In the genomic region with DNA sequence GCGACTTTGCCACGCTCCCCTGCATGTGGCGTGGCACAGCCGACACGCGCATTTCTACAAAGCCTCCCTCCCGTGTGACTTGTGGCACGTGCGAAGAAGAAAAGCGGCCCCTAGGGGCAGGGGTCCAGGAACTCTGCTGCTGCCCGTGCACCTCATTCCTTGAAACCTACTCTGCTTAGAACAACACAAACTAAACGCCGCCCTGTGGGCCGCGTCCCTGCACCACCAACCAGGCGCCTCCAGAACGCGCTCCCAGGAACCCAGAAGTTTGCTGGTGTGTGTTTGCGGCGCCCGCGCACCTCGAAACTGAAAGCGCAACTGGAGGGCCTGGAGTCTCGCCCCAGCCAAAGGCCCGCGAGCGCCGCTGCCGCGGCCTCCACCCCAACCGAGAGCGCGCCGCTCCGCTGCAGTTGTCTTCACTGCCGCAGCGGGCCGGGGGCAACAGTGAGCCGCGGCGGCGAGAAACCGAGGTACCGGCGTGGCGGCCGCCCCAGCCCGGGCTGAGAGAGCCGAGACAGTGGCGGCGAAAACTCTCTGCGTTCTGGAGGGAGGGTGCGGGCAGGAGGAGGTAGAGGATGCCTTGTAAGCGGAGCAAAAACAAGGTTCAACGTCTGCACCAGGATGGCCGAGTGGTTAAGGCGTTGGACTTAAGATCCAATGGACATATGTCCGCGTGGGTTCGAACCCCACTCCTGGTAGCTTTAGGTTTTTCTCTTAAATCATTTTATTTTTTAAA, we compare ENCODE assay signal across 8 cellular contexts.
DNase-seq lines count a peak whose midpoint lies in the region; ATAC-seq, FAIRE-seq and TF ChIP-seq lines count a peak whose summit lies in the region.

No MANE protein-coding gene starts in this region.

- H4K20me1 ChIP-seq in GM23338 (replicated peaks; ENCODE audit: insufficient read depth) = no peaks in the 10 kb centered on the region

- FAIRE-seq in RCC 7860 (lab: Jason Lieb, UNC) = no peak

- ATAC-seq in GM23338 (peak; percentile 90), naive B cell (ENCODE audit: low read depth in 2 of 2) (peak; percentile 83 to 84)
- peak; percentile 93 for ATAC-seq in stimulated activated effector memory CD8-positive, alpha-beta T cell treated with anti-CD3 and anti-CD28 coated beads, Interleukin-12 subunit alpha, Interleukin-12 subunit beta, amount 100 ng/mL, for 72 hours

- no peaks in the 10 kb centered on the region for H3K36me3 ChIP-seq in GM23338 (ENCODE audit: insufficient read depth)

- DNase-seq in EL (peak; percentile 95), GM23338 (ENCODE audit: low spot score) (peak; percentile 97), Kasumi-1 (lab: John Stamatoyannopoulos, UW) (peak; percentile 90 to 94), RCC 7860 (ENCODE audit: low spot score) (peak; percentile 88), fibroblast of gingiva (ENCODE audit: low read depth) (peak; percentile 97), naive B cell (peak; percentile 93)
- peak; percentile 84 to 85 for DNase-seq in activated T-helper 1 cell treated with anti-CD3 and anti-CD28 coated beads, Interleukin-2, amount 50 U/mL, for 16 hours (ENCODE audit: low read depth in 1 of 2, low spot score in 1 of 2)
- peak; percentile 92 to 98 for DNase-seq in stimulated activated effector memory CD8-positive, alpha-beta T cell treated with anti-CD3 and anti-CD28 coated beads, Interleukin-12 subunit alpha, Interleukin-12 subunit beta, amount 100 ng/mL, for 72 hours (ENCODE audit: low spot score in 2 of 2)

- H3K9me3 Mint-ChIP-seq in GM23338 (peaks cover 17% of the 10 kb centered on the region; the same call in 2 of the 3 replicates), naive B cell (peaks cover 0 to 9% (median 0%) of the 10 kb centered on the region in 7 donors)
- no peaks in the 10 kb centered on the region for H3K9me3 Mint-ChIP-seq in stimulated activated effector memory CD8-positive, alpha-beta T cell treated with anti-CD3 and anti-CD28 coated beads, Interleukin-12 subunit alpha, Interleukin-12 subunit beta, amount 100 ng/mL, for 72 hours

- H3K27me3 Mint-ChIP-seq in GM23338 (ENCODE audit: insufficient read depth, low read depth, poor library complexity) (peaks cover 20% of the 10 kb centered on the region), naive B cell (peaks cover 0 to 6% (median 4%) of the 10 kb centered on the region in 3 donors)

- TF ChIP-seq CTCF in GM23338 (conservative IDR thresholded peaks at IDR 0.05; ENCODE audit: low read depth in 2 of 2) = peak; percentile 49 to 72

- H3K4me1 Mint-ChIP-seq in GM23338 (peaks cover 14% of the 10 kb centered on the region), naive B cell (peaks cover 36 to 40% (median 39%) of the 10 kb centered on the region in 3 donors)
- H3K4me1 Mint-ChIP-seq in stimulated activated effector memory CD8-positive, alpha-beta T cell treated with anti-CD3 and anti-CD28 coated beads, Interleukin-12 subunit alpha, Interleukin-12 subunit beta, amount 100 ng/mL, for 72 hours = peaks cover 42% of the 10 kb centered on the region

- no peaks in the 10 kb centered on the region; the same call in 1 of the 2 replicates for H3F3A ChIP-seq in GM23338 (replicated peaks; ENCODE audit: low read depth)

- no peaks in the 10 kb centered on the region for H3K79me2 ChIP-seq in GM23338 (replicated peaks; ENCODE audit: insufficient read depth)

- H2AFZ ChIP-seq in GM23338 = peak overlapping the region; percentile 99

- H3K4me3 Mint-ChIP-seq in GM23338 = peak overlapping the region; percentile 84
- peak overlapping the region; percentile 96 to 100 (median 98) for H3K4me3 Mint-ChIP-seq in naive B cell
- H3K4me3 Mint-ChIP-seq in stimulated activated effector memory CD8-positive, alpha-beta T cell treated with anti-CD3 and anti-CD28 coated beads, Interleukin-12 subunit alpha, Interleukin-12 subunit beta, amount 100 ng/mL, for 72 hours = peak overlapping the region; percentile 86

- H3K27ac ChIP-seq in GM23338 (ENCODE audit: low read depth) = peak overlapping the region; percentile 63

- H3K9me2 ChIP-seq in GM23338 (ENCODE audit: insufficient read depth) = no peaks in the 10 kb centered on the region

- peak overlapping the region; percentile 91 for H3K27ac Mint-ChIP-seq in GM23338
- peak overlapping the region; percentile 98 to 100 (median 100) for H3K27ac Mint-ChIP-seq in naive B cell
- H3K27ac Mint-ChIP-seq in stimulated activated effector memory CD8-positive, alpha-beta T cell treated with anti-CD3 and anti-CD28 coated beads, Interleukin-12 subunit alpha, Interleukin-12 subunit beta, amount 100 ng/mL, for 72 hours = peak overlapping the region; percentile 100

- peak overlapping the region; percentile 66 for H3K4me3 ChIP-seq in GM23338

- peak overlapping the region; percentile 87 for H3K4me2 ChIP-seq in GM23338

- peaks cover 3% of the 10 kb centered on the region; the same call in 2 of the 3 replicates for H3K36me3 Mint-ChIP-seq in GM23338 (ENCODE audit: low read depth)
- H3K36me3 Mint-ChIP-seq in naive B cell = no peaks in the 10 kb centered on the region
- H3K36me3 Mint-ChIP-seq in stimulated activated effector memory CD8-positive, alpha-beta T cell treated with anti-CD3 and anti-CD28 coated beads, Interleukin-12 subunit alpha, Interleukin-12 subunit beta, amount 100 ng/mL, for 72 hours = peaks cover 30% of the 10 kb centered on the region

- peaks cover 6% of the 10 kb centered on the region; the same call in 1 of the 2 replicates for H3K4me1 ChIP-seq in GM23338 (ENCODE audit: insufficient read depth)

- H3K27me3 ChIP-seq in GM23338 (ENCODE audit: insufficient read depth) = no peaks in the 10 kb centered on the region

TF ChIP-seq in GM23338, 12 proteins besides CTCF, POLR2A, EP300 and RAD21:
- no peak for TF ChIP-seq ZNF114 (CRISPR knock-in tag; IDR thresholded peaks at IDR 0.05)
- TF ChIP-seq, protein P1, sequence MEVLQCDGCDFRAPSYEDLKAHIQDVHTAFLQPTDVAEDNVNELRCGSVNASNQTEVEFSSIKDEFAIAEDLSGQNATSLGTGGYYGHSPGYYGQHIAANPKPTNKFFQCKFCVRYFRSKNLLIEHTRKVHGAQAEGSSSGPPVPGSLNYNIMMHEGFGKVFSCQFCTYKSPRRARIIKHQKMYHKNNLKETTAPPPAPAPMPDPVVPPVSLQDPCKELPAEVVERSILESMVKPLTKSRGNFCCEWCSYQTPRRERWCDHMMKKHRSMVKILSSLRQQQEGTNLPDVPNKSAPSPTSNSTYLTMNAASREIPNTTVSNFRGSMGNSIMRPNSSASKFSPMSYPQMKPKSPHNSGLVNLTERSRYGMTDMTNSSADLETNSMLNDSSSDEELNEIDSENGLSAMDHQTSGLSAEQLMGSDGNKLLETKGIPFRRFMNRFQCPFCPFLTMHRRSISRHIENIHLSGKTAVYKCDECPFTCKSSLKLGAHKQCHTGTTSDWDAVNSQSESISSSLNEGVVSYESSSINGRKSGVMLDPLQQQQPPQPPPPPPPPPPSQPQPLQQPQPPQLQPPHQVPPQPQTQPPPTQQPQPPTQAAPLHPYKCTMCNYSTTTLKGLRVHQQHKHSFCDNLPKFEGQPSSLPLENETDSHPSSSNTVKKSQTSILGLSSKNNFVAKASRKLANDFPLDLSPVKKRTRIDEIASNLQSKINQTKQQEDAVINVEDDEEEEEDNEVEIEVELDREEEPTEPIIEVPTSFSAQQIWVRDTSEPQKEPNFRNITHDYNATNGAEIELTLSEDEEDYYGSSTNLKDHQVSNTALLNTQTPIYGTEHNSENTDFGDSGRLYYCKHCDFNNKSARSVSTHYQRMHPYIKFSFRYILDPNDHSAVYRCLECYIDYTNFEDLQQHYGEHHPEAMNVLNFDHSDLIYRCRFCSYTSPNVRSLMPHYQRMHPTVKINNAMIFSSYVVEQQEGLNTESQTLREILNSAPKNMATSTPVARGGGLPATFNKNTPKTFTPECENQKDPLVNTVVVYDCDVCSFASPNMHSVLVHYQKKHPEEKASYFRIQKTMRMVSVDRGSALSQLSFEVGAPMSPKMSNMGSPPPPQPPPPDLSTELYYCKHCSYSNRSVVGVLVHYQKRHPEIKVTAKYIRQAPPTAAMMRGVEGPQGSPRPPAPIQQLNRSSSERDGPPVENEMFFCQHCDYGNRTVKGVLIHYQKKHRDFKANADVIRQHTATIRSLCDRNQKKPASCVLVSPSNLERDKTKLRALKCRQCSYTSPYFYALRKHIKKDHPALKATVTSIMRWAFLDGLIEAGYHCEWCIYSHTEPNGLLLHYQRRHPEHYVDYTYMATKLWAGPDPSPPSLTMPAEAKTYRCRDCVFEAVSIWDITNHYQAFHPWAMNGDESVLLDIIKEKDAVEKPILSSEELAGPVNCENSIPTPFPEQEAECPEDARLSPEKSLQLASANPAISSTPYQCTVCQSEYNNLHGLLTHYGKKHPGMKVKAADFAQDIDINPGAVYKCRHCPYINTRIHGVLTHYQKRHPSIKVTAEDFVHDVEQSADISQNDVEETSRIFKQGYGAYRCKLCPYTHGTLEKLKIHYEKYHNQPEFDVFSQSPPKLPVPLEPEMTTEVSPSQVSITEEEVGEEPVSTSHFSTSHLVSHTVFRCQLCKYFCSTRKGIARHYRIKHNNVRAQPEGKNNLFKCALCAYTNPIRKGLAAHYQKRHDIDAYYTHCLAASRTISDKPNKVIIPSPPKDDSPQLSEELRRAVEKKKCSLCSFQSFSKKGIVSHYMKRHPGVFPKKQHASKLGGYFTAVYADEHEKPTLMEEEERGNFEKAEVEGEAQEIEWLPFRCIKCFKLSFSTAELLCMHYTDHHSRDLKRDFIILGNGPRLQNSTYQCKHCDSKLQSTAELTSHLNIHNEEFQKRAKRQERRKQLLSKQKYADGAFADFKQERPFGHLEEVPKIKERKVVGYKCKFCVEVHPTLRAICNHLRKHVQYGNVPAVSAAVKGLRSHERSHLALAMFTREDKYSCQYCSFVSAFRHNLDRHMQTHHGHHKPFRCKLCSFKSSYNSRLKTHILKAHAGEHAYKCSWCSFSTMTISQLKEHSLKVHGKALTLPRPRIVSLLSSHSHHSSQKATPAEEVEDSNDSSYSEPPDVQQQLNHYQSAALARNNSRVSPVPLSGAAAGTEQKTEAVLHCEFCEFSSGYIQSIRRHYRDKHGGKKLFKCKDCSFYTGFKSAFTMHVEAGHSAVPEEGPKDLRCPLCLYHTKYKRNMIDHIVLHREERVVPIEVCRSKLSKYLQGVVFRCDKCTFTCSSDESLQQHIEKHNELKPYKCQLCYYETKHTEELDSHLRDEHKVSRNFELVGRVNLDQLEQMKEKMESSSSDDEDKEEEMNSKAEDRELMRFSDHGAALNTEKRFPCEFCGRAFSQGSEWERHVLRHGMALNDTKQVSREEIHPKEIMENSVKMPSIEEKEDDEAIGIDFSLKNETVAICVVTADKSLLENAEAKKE (CRISPR knock-in tag; IDR thresholded peaks at IDR 0.05) = no peak
- TF ChIP-seq NANOG (IDR thresholded peaks at IDR 0.05; ENCODE audit: borderline replicate concordance) = no peak
- no peak for TF ChIP-seq JUNB (IDR thresholded peaks at IDR 0.05; ENCODE audit: unreplicated experiment)
- no peak for TF ChIP-seq EZH2phosphoT487 (IDR thresholded peaks at IDR 0.05; ENCODE audit: unreplicated experiment)
- TF ChIP-seq POLR2AphosphoS5 (IDR thresholded peaks at IDR 0.05; ENCODE audit: low read depth) = no peak; the same call in 1 of the 2 replicates

Comparison
In these comparisons a context has a peak if more than half of its experiments do, and no peak if none do; other contexts are left out.
1. Peak in every context shown above with its lines: DNase-seq, ATAC-seq, H3K4me3 ChIP-seq and H3K27ac ChIP-seq.